Comparison of ENCODE assay signal across 8 cellular contexts in genomic region chr20:30283502-30284360, GRCh38.
DNase-seq lines count a peak whose midpoint lies in the region; TF ChIP-seq lines count a peak whose summit lies in the region.
"Not testable (repeated sequence)": the region's sequence is repeated elsewhere in the genome, so short reads cannot be mapped to it uniquely, and the experiment has no call there.

No MANE protein-coding gene starts in this region.

- not testable (repeated sequence) for H3K36me3 ChIP-seq in MM.1S (replicated peaks; ENCODE audit: insufficient read depth, low read length); skeletal muscle satellite cell (ENCODE audit: insufficient read depth, low read length); stomach smooth muscle (ENCODE audit: control insufficient read depth in 2 of 2, insufficient read depth in 2 of 2, low read length in 2 of 2)

- H3K79me2 ChIP-seq in MM.1S (ENCODE audit: low read length), result not testable (repeated sequence)

- not testable (repeated sequence) for H3F3A ChIP-seq in MM.1S (ENCODE audit: insufficient read depth, low read length)

- not testable (repeated sequence) for H3K9me2 ChIP-seq in MM.1S (replicated peaks; ENCODE audit: insufficient read depth, low read length)

- peak; percentile 3 for DNase-seq in EH (ENCODE audit: low read depth)
- DNase-seq in MM.1S, result peak; percentile 54
- DNase-seq in T-helper 2 cell, result peak; percentile 57 to 86 (median 75)
- DNase-seq in activated T-helper 9 cell treated with anti-CD3 and anti-CD28 coated beads, Interleukin-2, amount 50 U/mL, for 16 hours (ENCODE audit: low read depth), result peak; percentile 60
- peak; percentile 14 for DNase-seq in effector CD4-positive, alpha-beta T cell
- peak; percentile 35 for DNase-seq in kidney glomerular epithelial cell (lab: John Stamatoyannopoulos, UW)

- H2AFZ ChIP-seq in MM.1S (ENCODE audit: low read length), result not testable (repeated sequence)

- H3K27me3 ChIP-seq in MM.1S (replicated peaks; ENCODE audit: insufficient read depth, low read length); skeletal muscle satellite cell (ENCODE audit: control insufficient read depth, insufficient read depth, low read length); stomach smooth muscle (ENCODE audit: control insufficient read depth in 1 of 2, insufficient read depth in 2 of 2, low read length in 2 of 2): not testable (repeated sequence)

- H3K4me3 ChIP-seq in MM.1S (ENCODE audit: low read length), result not testable (repeated sequence)
- H3K4me3 ChIP-seq in skeletal muscle satellite cell (ENCODE audit: low read length) (peak overlapping the region; percentile 63), stomach smooth muscle (ENCODE audit: low read length in 2 of 2) (peak overlapping the region; percentile 60 to 71)

- not testable (repeated sequence) for H3K9me3 ChIP-seq in MM.1S (replicated peaks; ENCODE audit: insufficient read depth, low read length); skeletal muscle satellite cell (replicated peaks; ENCODE audit: low read length); stomach smooth muscle (ENCODE audit: control insufficient read depth in 2 of 2, low read length in 2 of 2)

- H3K4me2 ChIP-seq in MM.1S (ENCODE audit: low read depth, low read length), result not testable (repeated sequence)
- peak overlapping the region; percentile 44 for H3K4me2 ChIP-seq in skeletal muscle satellite cell (ENCODE audit: low read length)

- H4K20me1 ChIP-seq in MM.1S (ENCODE audit: insufficient read depth, low read length), result not testable (repeated sequence)

- not testable (repeated sequence) for H3K9ac ChIP-seq in MM.1S (ENCODE audit: low read length); skeletal muscle satellite cell (ENCODE audit: low read depth, low read length)
- H3K9ac ChIP-seq in stomach smooth muscle (ENCODE audit: low read length in 2 of 2), result peak overlapping the region in 1 of 2 donors; percentile 47

- H3K27ac ChIP-seq in MM.1S (ENCODE audit: low read length); stomach smooth muscle (ENCODE audit: low read length): not testable (repeated sequence)

- not testable (repeated sequence) for TF ChIP-seq CTCF in MM.1S (IDR thresholded peaks at IDR 0.05; ENCODE audit: low read length)

- not testable (repeated sequence) for H3K4me1 ChIP-seq in MM.1S (ENCODE audit: low read length); skeletal muscle satellite cell (ENCODE audit: control insufficient read depth, insufficient read depth, low read length); stomach smooth muscle (ENCODE audit: control insufficient read depth, insufficient read depth, low read length)

Comparison
In these comparisons a context has a peak if more than half of its experiments do, and no peak if none do; other contexts are left out.
1. DNase-seq: peak in every context shown above with its lines; median percentile 75 in T-helper 2 cell; 60 in activated T-helper 9 cell treated with anti-CD3 and anti-CD28 coated beads, Interleukin-2, amount 50 U/mL, for 16 hours; 54 in MM.1S; 35 in kidney glomerular epithelial cell; 14 in effector CD4-positive, alpha-beta T cell; 3 in EH.